Comparison of ENCODE assay signal across 21 cellular contexts in genomic region chrX:39677585-39677984, GRCh38.
DNase-seq lines count a peak whose midpoint lies in the region; ATAC-seq, FAIRE-seq and TF ChIP-seq lines count a peak whose summit lies in the region.
"Had no signal": no experiment of that assay in that cellular context is flagged by ENCODE, and none has a peak within 500 bp of the region (broad histone marks: within the 10 kb centered on the region; RNA-seq: fewer than 3 reads in every experiment).

No MANE protein-coding gene starts in this region.

- no peak overlapping the region for H3K27ac Mint-ChIP-seq in astrocyte (ENCODE audit: unreplicated experiment)
- H3K27ac Mint-ChIP-seq: CD4-positive, alpha-beta T cell had no signal

- peak; percentile 46 for ATAC-seq in left lobe of liver
- ATAC-seq: HCT116 had no signal

- H3K4me3 ChIP-seq in astrocyte (ENCODE audit: insufficient read depth, low read depth, low read length): no peak overlapping the region
- H3K4me3 ChIP-seq in tibial artery: no peak overlapping the region
- H3K4me3 ChIP-seq: BLaER1 had no signal

- H3K4me1 ChIP-seq in astrocyte (ENCODE audit: insufficient read depth, low read length) (no peaks in the 10 kb centered on the region), tibial artery (no peaks in the 10 kb centered on the region)

- H3K4me1 Mint-ChIP-seq in astrocyte (ENCODE audit: low read depth, unreplicated experiment): no peaks in the 10 kb centered on the region

- TF ChIP-seq CTCF in astrocyte (IDR thresholded peaks at IDR 0.05; ENCODE audit: insufficient read depth, low read depth, low read length) (no peak), tibial artery (IDR thresholded peaks at IDR 0.05) (no peak)

- no peaks in the 10 kb centered on the region for H3K79me2 ChIP-seq in astrocyte (ENCODE audit: insufficient read depth, low read length)

- H3K4me3 Mint-ChIP-seq in astrocyte (ENCODE audit: unreplicated experiment): no peak overlapping the region
- H3K4me3 Mint-ChIP-seq: CD4-positive, alpha-beta T cell had no signal

- no peaks in the 10 kb centered on the region for H4K20me1 ChIP-seq in astrocyte (ENCODE audit: insufficient read depth, low read length)
- H4K20me1 ChIP-seq: BLaER1 had no signal

- FAIRE-seq in astrocyte (lab: Jason Lieb, UNC): peak; percentile 92
- FAIRE-seq: H1 had no signal

- H3K4me2 ChIP-seq in astrocyte (ENCODE audit: low read length): no peak overlapping the region
- H3K4me2 ChIP-seq: BLaER1 had no signal

- H3K9me3 ChIP-seq in astrocyte (ENCODE audit: insufficient read depth, low read depth, low read length) (no peaks in the 10 kb centered on the region), tibial artery (no peaks in the 10 kb centered on the region)

- H3K36me3 Mint-ChIP-seq in astrocyte (ENCODE audit: low read depth, unreplicated experiment): no peaks in the 10 kb centered on the region

- H3K27me3 Mint-ChIP-seq in astrocyte (ENCODE audit: low read depth, unreplicated experiment): peaks cover 14% of the 10 kb centered on the region
- H3K27me3 Mint-ChIP-seq: CD4-positive, alpha-beta T cell had no signal

- intact Hi-C loops in tibial artery (cut with DNase I; ENCODE audit: low total_unique reads): no loop called here

- H3K9me3 Mint-ChIP-seq in astrocyte (ENCODE audit: unreplicated experiment): no peaks in the 10 kb centered on the region
- H3K9me3 Mint-ChIP-seq: CD4-positive, alpha-beta T cell had no signal

- no peak overlapping the region for H3K27ac ChIP-seq in astrocyte (ENCODE audit: low read depth, low read length)
- H3K27ac ChIP-seq in temporal lobe (ENCODE audit: low read depth, low read length): peak overlapping the region; percentile 93
- no peak overlapping the region for H3K27ac ChIP-seq in tibial artery
- H3K27ac ChIP-seq: BLaER1 had no signal

- no peaks in the 10 kb centered on the region for H3K36me3 ChIP-seq in astrocyte (ENCODE audit: insufficient read depth, low read length)
- H3K36me3 ChIP-seq in tibial artery: no peaks in the 10 kb centered on the region
- H3K36me3 ChIP-seq: BLaER1 had no signal

- no peak overlapping the region for H3K9ac ChIP-seq in astrocyte (ENCODE audit: low read length)
- H3K9ac ChIP-seq: BLaER1 had no signal

- peak; percentile 72 for DNase-seq in MV-4-11 (lab: John Stamatoyannopoulos, UW)
- no peak for DNase-seq in astrocyte (ENCODE audit: low read depth)
- no peak for DNase-seq in left lobe of liver (ENCODE audit: low spot score)
- DNase-seq in glomerular visceral epithelial cell (ENCODE audit: extremely low spot score): no peak
- no peak for DNase-seq in tibial artery
- no peak for DNase-seq in SK-N-DZ (ENCODE audit: low spot score)
- DNase-seq: ACHN; CD4-positive, alpha-beta T cell; COR-L47; DMS79 treated with DMSO at 0.1 percent for 48 hours; MM.1S; NCI-H1092; NCI-H2029 treated with DMSO at 0.1 percent for 48 hours; NCI-H226; NCI-H510A treated with DMSO at 0.1 percent for 48 hours; NCI-H82; Right ventricle myocardium superior had no signal

- H2AFZ ChIP-seq in astrocyte (ENCODE audit: low read depth, low read length): no peak overlapping the region

- H3K27me3 ChIP-seq in astrocyte (ENCODE audit: insufficient read depth, low read length) (no peaks in the 10 kb centered on the region), tibial artery (no peaks in the 10 kb centered on the region)
- H3K27me3 ChIP-seq: BLaER1 had no signal
